ENCODE assay signal across 13 cellular contexts in the genomic region with DNA sequence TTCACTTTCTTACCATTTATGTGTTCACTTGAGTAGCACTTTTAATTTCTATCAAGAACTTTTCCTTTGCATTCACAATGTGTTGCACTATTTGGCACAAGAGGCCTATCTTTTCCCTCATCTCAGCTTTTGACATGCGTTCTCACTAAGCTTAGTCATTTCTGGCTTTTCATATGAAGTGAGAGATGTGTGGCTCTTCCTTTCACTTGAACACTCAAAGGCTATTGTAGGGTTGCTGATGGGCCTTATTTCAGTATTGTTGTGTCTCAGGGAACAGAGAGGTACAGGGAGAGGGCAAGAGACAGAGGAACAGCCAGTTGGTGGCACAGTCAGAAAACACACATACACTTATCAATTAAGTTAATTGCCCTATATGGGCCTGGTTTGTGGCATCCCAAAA.
DNase-seq lines count a peak whose midpoint lies in the region; ATAC-seq and TF ChIP-seq lines count a peak whose summit lies in the region.
"Had no signal": no experiment of that assay in that cellular context is flagged by ENCODE, and none has a peak within 500 bp of the region (broad histone marks: within the 10 kb centered on the region; RNA-seq: fewer than 3 reads in every experiment).

No MANE protein-coding gene starts in this region.

- peaks cover 3% of the 10 kb centered on the region for H3K36me3 Mint-ChIP-seq in activated CD4-positive, alpha-beta T cell treated with anti-CD3 and anti-CD28 coated beads, Interleukin-2, amount 10 ng/mL, durations not matched to agents 24 days and 14 days (ENCODE audit: low read depth)
- no peaks in the 10 kb centered on the region for H3K36me3 Mint-ChIP-seq in nephron (ENCODE audit: low read depth)
- H3K36me3 Mint-ChIP-seq in CD8-positive, alpha-beta T cell: peaks cover 3% of the 10 kb centered on the region

- H3K4me3 Mint-ChIP-seq in activated CD4-positive, alpha-beta T cell treated with anti-CD3 and anti-CD28 coated beads, Interleukin-2, amount 10 ng/mL, durations not matched to agents 24 days and 14 days: no peak overlapping the region
- no peak overlapping the region for H3K4me3 Mint-ChIP-seq in nephron
- H3K4me3 Mint-ChIP-seq in CD8-positive, alpha-beta T cell: no peak overlapping the region
- H3K4me3 Mint-ChIP-seq: stimulated activated memory B cell treated with anti-CD40 and anti-IgM and Interleukin-4, amounts not matched to agents 10 μg/mL and 1 μg/mL and 100 μg/mL, for 72 hours had no signal

- intact Hi-C loops in activated CD4-positive, alpha-beta T cell treated with anti-CD3 and anti-CD28 coated beads, Interleukin-2, amount 10 ng/mL, durations not matched to agents 24 days and 14 days (cut with micrococcal nuclease): loop anchor here (2.0 to 5.0 kb wide), 2 partner anchors 23 to 199 kb away; partner anchors contain the start of gene GFM1
- intact Hi-C loops in CD8-positive, alpha-beta T cell (cut with DNase I, micrococcal nuclease): no loop called here
- intact Hi-C loops in colonic mucosa (cut with DNase I): no loop called here

- no peaks in the 10 kb centered on the region for H3K36me3 ChIP-seq in CD8-positive, alpha-beta T cell (ENCODE audit: insufficient read depth, low read length)
- H3K36me3 ChIP-seq in colonic mucosa: no peaks in the 10 kb centered on the region

- CTCF ChIA-PET in CD8-positive, alpha-beta T cell (lab: Charles Lee): interaction anchor here (1.7 kb wide), 1 partner anchor 9 kb away, joined by 5 read pairs; no protein-coding TSS in a partner anchor

- no peak overlapping the region for H3K4me3 ChIP-seq in CD8-positive, alpha-beta T cell (ENCODE audit: low read depth, low read length)
- H3K4me3 ChIP-seq in colonic mucosa: no peak overlapping the region

- H3K27ac ChIP-seq in CD8-positive, alpha-beta T cell (ENCODE audit: low read depth, low read length): no peak overlapping the region
- no peak overlapping the region for H3K27ac ChIP-seq in colonic mucosa
- H3K27ac ChIP-seq: KMS-11 had no signal

- no peak overlapping the region for H3K9ac ChIP-seq in colonic mucosa (ENCODE audit: low read depth in 2 of 2, low read length in 2 of 2)
- H3K9ac ChIP-seq: KMS-11 had no signal

- H3K9me3 Mint-ChIP-seq in activated CD4-positive, alpha-beta T cell treated with anti-CD3 and anti-CD28 coated beads, Interleukin-2, amount 10 ng/mL, durations not matched to agents 24 days and 14 days: peaks cover 9% of the 10 kb centered on the region
- H3K9me3 Mint-ChIP-seq in nephron: peaks cover 3% of the 10 kb centered on the region
- H3K9me3 Mint-ChIP-seq in CD8-positive, alpha-beta T cell: no peaks in the 10 kb centered on the region

- TF ChIP-seq CTCF in nephron (IDR thresholded peaks at IDR 0.05; ENCODE audit: unreplicated experiment in 3 of 3): no peak
- no peak for TF ChIP-seq CTCF in CD8-positive, alpha-beta T cell (IDR thresholded peaks at IDR 0.05)
- no peak for TF ChIP-seq CTCF in colonic mucosa (IDR thresholded peaks at IDR 0.05)

- no peaks in the 10 kb centered on the region for H3K27me3 ChIP-seq in CD8-positive, alpha-beta T cell (ENCODE audit: insufficient read depth, low read length)
- no peaks in the 10 kb centered on the region for H3K27me3 ChIP-seq in colonic mucosa

- no peaks in the 10 kb centered on the region for H3K27me3 Mint-ChIP-seq in activated CD4-positive, alpha-beta T cell treated with anti-CD3 and anti-CD28 coated beads, Interleukin-2, amount 10 ng/mL, durations not matched to agents 24 days and 14 days
- H3K27me3 Mint-ChIP-seq in nephron (ENCODE audit: low read depth): no peaks in the 10 kb centered on the region
- H3K27me3 Mint-ChIP-seq in CD8-positive, alpha-beta T cell (ENCODE audit: low read depth): no peaks in the 10 kb centered on the region
- H3K27me3 Mint-ChIP-seq: stimulated activated memory B cell treated with anti-CD40 and anti-IgM and Interleukin-4, amounts not matched to agents 10 μg/mL and 1 μg/mL and 100 μg/mL, for 72 hours had no signal

- no peaks in the 10 kb centered on the region for H3K4me1 ChIP-seq in CD8-positive, alpha-beta T cell (ENCODE audit: insufficient read depth, low read length)
- no peaks in the 10 kb centered on the region for H3K4me1 ChIP-seq in colonic mucosa

- peak; percentile 56 for DNase-seq in activated CD4-positive, alpha-beta T cell treated with anti-CD3 and anti-CD28 coated beads, Interleukin-2, amount 10 ng/mL, durations not matched to agents 24 days and 14 days
- DNase-seq in activated CD4-positive, alpha-beta T cell treated with anti-CD3 and anti-CD28 coated beads, Interleukin-2, amount 50 U/mL, for 1 hour: no peak
- no peak for DNase-seq in CD8-positive, alpha-beta T cell
- DNase-seq in colonic mucosa (no peak), COLO829 (ENCODE audit: low spot score) (no peak)
- DNase-seq: activated gamma-delta T cell; DMS153; stimulated activated CD4-positive, alpha-beta T cell treated with anti-CD3 and anti-CD28 coated beads, Interleukin-15, amount 100 ng/mL, for 24 hours had no signal

- peaks cover 10% of the 10 kb centered on the region for H3K4me1 Mint-ChIP-seq in activated CD4-positive, alpha-beta T cell treated with anti-CD3 and anti-CD28 coated beads, Interleukin-2, amount 10 ng/mL, durations not matched to agents 24 days and 14 days
- H3K4me1 Mint-ChIP-seq in nephron: no peaks in the 10 kb centered on the region
- no peaks in the 10 kb centered on the region for H3K4me1 Mint-ChIP-seq in CD8-positive, alpha-beta T cell (ENCODE audit: low read depth)
- H3K4me1 Mint-ChIP-seq: stimulated activated memory B cell treated with anti-CD40 and anti-IgM and Interleukin-4, amounts not matched to agents 10 μg/mL and 1 μg/mL and 100 μg/mL, for 72 hours had no signal

- H3K9me3 ChIP-seq in CD8-positive, alpha-beta T cell (ENCODE audit: low read length): no peaks in the 10 kb centered on the region
- no peaks in the 10 kb centered on the region for H3K9me3 ChIP-seq in colonic mucosa

- POLR2A ChIA-PET in CD8-positive, alpha-beta T cell (lab: Charles Lee): no interaction called here

- peak overlapping the region; percentile 71 for H3K27ac Mint-ChIP-seq in activated CD4-positive, alpha-beta T cell treated with anti-CD3 and anti-CD28 coated beads, Interleukin-2, amount 10 ng/mL, durations not matched to agents 24 days and 14 days
- peak overlapping the region; percentile 26 to 85 (median 35) for H3K27ac Mint-ChIP-seq in nephron
- H3K27ac Mint-ChIP-seq in CD8-positive, alpha-beta T cell: no peak overlapping the region
- H3K27ac Mint-ChIP-seq: stimulated activated memory B cell treated with anti-CD40 and anti-IgM and Interleukin-4, amounts not matched to agents 10 μg/mL and 1 μg/mL and 100 μg/mL, for 72 hours had no signal

- peak; percentile 96 for ATAC-seq in GM21515 (IDR thresholded peaks at IDR 0.05; ENCODE audit: unreplicated experiment)
- ATAC-seq in HG03064 (IDR thresholded peaks at IDR 0.05; ENCODE audit: low read depth, unreplicated experiment): peak; percentile 98
- no peak for ATAC-seq in CD8-positive, alpha-beta T cell
- ATAC-seq: stimulated activated memory B cell treated with anti-CD40 and anti-IgM and Interleukin-4, amounts not matched to agents 10 μg/mL and 1 μg/mL and 100 μg/mL, for 72 hours had no signal
